ENCODE assay signal across 8 cellular contexts in genomic region chr7:100053201-100053600, GRCh38. TPM values are rescaled to one million over a fixed set of nuclear protein-coding genes. Genes with fewer than 3 reads are reported as not detected.
A peak's percentile ranks its signal among the peaks of the same experiment; 100 is the strongest.
DNase-seq lines count a peak whose midpoint lies in the region; ATAC-seq and TF ChIP-seq lines count a peak whose summit lies in the region.

No MANE protein-coding gene starts in this region.

- TF ChIP-seq CTCF in omental fat pad (IDR thresholded peaks at IDR 0.05) = no peak

- DNase-seq in A172 (ENCODE audit: low spot score) (peak; percentile 78), EL (peak; percentile 51), NCI-H1436 (lab: John Stamatoyannopoulos, UW) (peak; percentile 84), SKM-1 (lab: John Stamatoyannopoulos, UW; ENCODE audit: unreplicated experiment) (peak; percentile 15), erythroblast (lab: John Stamatoyannopoulos, UW) (peak; percentile 69 to 72), omental fat pad (ENCODE audit: low spot score) (no peak), cortex of kidney (lab: John Stamatoyannopoulos, UW) (no peak)

- ATAC-seq in omental fat pad (ENCODE audit: low FRiP score) (peak; percentile 59), GM21737 (IDR thresholded peaks at IDR 0.05; ENCODE audit: unreplicated experiment) (no peak)

- no peak for TF ChIP-seq POLR2A in erythroblast (IDR thresholded peaks at IDR 0.05; ENCODE audit: low read length)

RNA-seq across cellular contexts. Expression of gene ZSCAN21, which starts 3.6 kb away (rescaled TPM):
- total RNA-seq in A172 (2014; rRNA removed; shearing (Covaris generic)) = 11.2 and 14.3 TPM in 2 replicates
- total RNA-seq in omental fat pad = 10 to 100 TPM; 11.4 to 14.7 (median 12.4) TPM

RNA-seq across cellular contexts. Expression of gene ZNF3, which starts 28.3 kb away (rescaled TPM):
- 23.0 and 26.2 TPM in 2 replicates for total RNA-seq in A172 (2014; rRNA removed; shearing (Covaris generic))
- 10 to 100 TPM; 14.5 to 25.4 (median 17.9) TPM for total RNA-seq in omental fat pad

RNA-seq across cellular contexts. Expression of gene COPS6, which starts 35.6 kb away (rescaled TPM):
- total RNA-seq in A172 (2014; rRNA removed; shearing (Covaris generic)) = 70.3 and 74.6 TPM in 2 replicates
- total RNA-seq in omental fat pad = 10 to 100 TPM; 41.6 to 69.0 (median 50.0) TPM

RNA-seq across cellular contexts. Expression of gene ZKSCAN1, which starts 37.8 kb away (rescaled TPM):
- 11.5 and 15.5 TPM in 2 replicates for total RNA-seq in A172 (2014; rRNA removed; shearing (Covaris generic))
- 10 to 100 TPM; 21.5 to 34.5 (median 28.0) TPM for total RNA-seq in omental fat pad

RNA-seq across cellular contexts. Expression of gene MCM7, which starts 48.0 kb away (rescaled TPM):
- total RNA-seq in A172 (2014; rRNA removed; shearing (Covaris generic)) = 215 and 227 TPM in 2 replicates
- total RNA-seq in omental fat pad = 10 to 100 TPM; 17.6 to 42.7 (median 28.7) TPM

Comparison
In these comparisons a context has a peak if more than half of its experiments do, and no peak if none do; other contexts are left out.
1. DNase-seq: peak in A172 (single experiment), EL (single experiment), NCI-H1436 (single experiment), SKM-1 (single experiment) and erythroblast (2 of 2); none in omental fat pad (single experiment) and cortex of kidney (single experiment).